In genomic region chr13:79853258-79853657, GRCh38 we compare ENCODE assay signal across 23 cellular contexts.
A peak's percentile ranks its signal among the peaks of the same experiment; 100 is the strongest.
DNase-seq lines count a peak whose midpoint lies in the region; ATAC-seq and TF ChIP-seq lines count a peak whose summit lies in the region.
"Had no signal": no experiment of that assay in that cellular context is flagged by ENCODE, and none has a peak within 500 bp of the region (broad histone marks: within the 10 kb centered on the region; RNA-seq: fewer than 3 reads in every experiment).

No MANE protein-coding gene starts in this region.

- no peaks in the 10 kb centered on the region for H3K9me3 ChIP-seq in H9 (ENCODE audit: control insufficient read depth, low read depth, low read length)
- H3K9me3 ChIP-seq: BE2C, BLaER1 had no signal

- H2BK12ac ChIP-seq in H9 (ENCODE audit: insufficient read length, low read depth, low read length) = no peak overlapping the region

- no peak overlapping the region for H3T11ph ChIP-seq in H9 (ENCODE audit: low read length)

- H3K4ac ChIP-seq in H9 (ENCODE audit: low read depth, low read length) = no peak overlapping the region

- no CpG with 5 or more reads among the region's 1 CpG for WGBS in H9 (ENCODE audit: extremely low coverage, insufficient read length, low lambda C conversion rate)

- H4K8ac ChIP-seq in H9 (replicated peaks; ENCODE audit: insufficient read length, low read depth, low read length) = no peak overlapping the region

- H2AFZ ChIP-seq in GM23338 (peak overlapping the region; percentile 56; the same call in 1 of the 2 replicates), H9 (ENCODE audit: low read length) (no peak overlapping the region)

- H3K27ac ChIP-seq in GM23338 (ENCODE audit: low read depth) = no peak overlapping the region
- no peak overlapping the region for H3K27ac ChIP-seq in H9 (ENCODE audit: insufficient read length, low read depth, low read length)
- H3K27ac ChIP-seq: BLaER1 had no signal

- H3K27me3 Mint-ChIP-seq in GM23338 (ENCODE audit: insufficient read depth, low read depth, poor library complexity) (no peaks in the 10 kb centered on the region), H9 (ENCODE audit: low read depth) (no peaks in the 10 kb centered on the region)
- H3K27me3 Mint-ChIP-seq: CD4-positive, alpha-beta memory T cell; CD8-positive, alpha-beta memory T cell had no signal

- H4K5ac ChIP-seq in H9 (ENCODE audit: insufficient read length, low read depth, low read length) = no peak overlapping the region

- H3K36me3 ChIP-seq in GM23338 (ENCODE audit: insufficient read depth) = no peaks in the 10 kb centered on the region
- H3K36me3 ChIP-seq: BE2C, BLaER1 had no signal

- DNase-seq in GM23338 (ENCODE audit: low spot score) (no peak), H9 (no peak), retinal pigment epithelial cell (ENCODE audit: low read depth) (peak; percentile 56), superior temporal gyrus (ENCODE audit: extremely low spot score) (no peak)
- DNase-seq in stimulated activated CD4-positive, alpha-beta T cell treated with anti-CD3 and anti-CD28 coated beads, Interleukin-15, amount 100 ng/mL, for 24 hours = no peak
- DNase-seq: 8988T; ACHN; BE2C; C1 segment of cervical spinal cord; CD4-positive, alpha-beta memory T cell; CD4-positive, CD25-positive, alpha-beta regulatory T cell; CD8-positive, alpha-beta memory T cell; COR-L47; DMS 273 treated with DMSO at 0.1 percent for 48 hours; DMS153; DMS53; DMS79; DND-41; EL; GDM1 had no signal

- no peak overlapping the region for H2BK20ac ChIP-seq in H9 (ENCODE audit: low read depth, low read length, poor library complexity, severe bottlenecking)

- H3K9me3 Mint-ChIP-seq in GM23338 (no peaks in the 10 kb centered on the region), H9 (peaks cover 0 to 3% of the 10 kb centered on the region in 2 experiments; a peak in 2 of 5 replicates)

- no peaks in the 10 kb centered on the region for H3K79me1 ChIP-seq in H9 (ENCODE audit: insufficient read depth, low read depth, low read length, poor library complexity, severe bottlenecking)

- H3K79me2 ChIP-seq in GM23338 (replicated peaks; ENCODE audit: insufficient read depth) (no peaks in the 10 kb centered on the region), H9 (ENCODE audit: insufficient read depth, low read length) (no peaks in the 10 kb centered on the region)

- no peak overlapping the region for H3K14ac ChIP-seq in H9 (ENCODE audit: insufficient read depth, low read length)

- H2BK5ac ChIP-seq in H9 (ENCODE audit: insufficient read length, low read length) = no peak overlapping the region

- no peaks in the 10 kb centered on the region for H3K23me2 ChIP-seq in H9 (ENCODE audit: insufficient read length, low read depth, low read length, poor library complexity, severe bottlenecking)

- H3K4me2 ChIP-seq in GM23338 (no peak overlapping the region), H9 (ENCODE audit: insufficient read depth, insufficient read length, low read length) (no peak overlapping the region)
- H3K4me2 ChIP-seq: BLaER1 had no signal

- no peak overlapping the region for H3K4me3 Mint-ChIP-seq in GM23338
- H3K4me3 Mint-ChIP-seq in H9 = no peak overlapping the region
- H3K4me3 Mint-ChIP-seq: CD14-positive monocyte; CD4-positive, alpha-beta memory T cell; CD4-positive, CD25-positive, alpha-beta regulatory T cell; CD8-positive, alpha-beta memory T cell had no signal

- H3K18ac ChIP-seq in H9 (ENCODE audit: insufficient read length, low read depth, low read length) = no peak overlapping the region

- no peak overlapping the region for H2BK15ac ChIP-seq in H9 (ENCODE audit: low read depth, low read length)

- H3K9me2 ChIP-seq in GM23338 (ENCODE audit: insufficient read depth) = peaks cover 17% of the 10 kb centered on the region

- no peak overlapping the region for H4K91ac ChIP-seq in H9 (ENCODE audit: insufficient read length, low read depth, low read length)

- ATAC-seq in GM23338 = no peak
- ATAC-seq: GM12878 had no signal

- H3K4me3 ChIP-seq in GM23338 (no peak overlapping the region), retinal pigment epithelial cell (ENCODE audit: low read length) (no peak overlapping the region)
- H3K4me3 ChIP-seq: BLaER1, GM12878 had no signal

- no peak overlapping the region for H3K23ac ChIP-seq in H9 (ENCODE audit: insufficient read length, low read depth, low read length)

- H3K4me1 ChIP-seq in GM23338 (ENCODE audit: insufficient read depth) (no peaks in the 10 kb centered on the region), H9 (ENCODE audit: insufficient read depth, low read length) (no peaks in the 10 kb centered on the region; the same call in 1 of the 2 replicates)
- H3K4me1 ChIP-seq: BE2C, BLaER1 had no signal

- H3K9ac ChIP-seq in H9 (ENCODE audit: extremely low read depth, insufficient read length, low read length) = no peak overlapping the region
- H3K9ac ChIP-seq: BLaER1 had no signal

- H2BK120ac ChIP-seq in H9 (ENCODE audit: low read depth, low read length, poor library complexity, severe bottlenecking) = peak overlapping the region; percentile 28

- H2AK5ac ChIP-seq in H9 (ENCODE audit: insufficient read length, low read length) = no peak overlapping the region

- no peak for TF ChIP-seq CTCF in GM23338 (conservative IDR thresholded peaks at IDR 0.05; ENCODE audit: low read depth in 2 of 2)
- no peak for TF ChIP-seq CTCF in H9 (conservative IDR thresholded peaks at IDR 0.05)
- TF ChIP-seq CTCF in retinal pigment epithelial cell (conservative IDR thresholded peaks at IDR 0.05; ENCODE audit: low read depth, low read length) = no peak

- H3K56ac ChIP-seq in H9 (ENCODE audit: insufficient read length, low read depth, low read length) = no peak overlapping the region

- H3K27ac Mint-ChIP-seq in GM23338 (no peak overlapping the region), H9 (no peak overlapping the region)
- H3K27ac Mint-ChIP-seq: CD14-positive monocyte; CD4-positive, alpha-beta memory T cell; CD4-positive, CD25-positive, alpha-beta regulatory T cell; CD8-positive, alpha-beta memory T cell had no signal

- no peaks in the 10 kb centered on the region for H3K27me3 ChIP-seq in GM23338 (ENCODE audit: insufficient read depth)
- no peaks in the 10 kb centered on the region for H3K27me3 ChIP-seq in H9 (ENCODE audit: insufficient read depth, low read length)
- H3K27me3 ChIP-seq: BE2C, BLaER1 had no signal

- peaks cover 7% of the 10 kb centered on the region; the same call in 2 of the 3 replicates for H3K4me1 Mint-ChIP-seq in GM23338
- H3K4me1 Mint-ChIP-seq in H9 = peaks cover 10 to 12% of the 10 kb centered on the region in 2 experiments
- H3K4me1 Mint-ChIP-seq: CD14-positive monocyte; CD4-positive, alpha-beta memory T cell; CD4-positive, CD25-positive, alpha-beta regulatory T cell; CD8-positive, alpha-beta memory T cell had no signal

- H3F3A ChIP-seq in GM23338 (replicated peaks; ENCODE audit: low read depth) = no peaks in the 10 kb centered on the region

- no peaks in the 10 kb centered on the region for H4K20me1 ChIP-seq in GM23338 (replicated peaks; ENCODE audit: insufficient read depth)
- no peaks in the 10 kb centered on the region for H4K20me1 ChIP-seq in H9 (ENCODE audit: control insufficient read depth, insufficient read depth, insufficient read length)
- H4K20me1 ChIP-seq: BLaER1 had no signal

- H3K36me3 Mint-ChIP-seq in GM23338 (ENCODE audit: low read depth) = no peaks in the 10 kb centered on the region
- H3K36me3 Mint-ChIP-seq in H9 (ENCODE audit: insufficient read depth in 1 of 3, low read depth in 3 of 3) = no peaks in the 10 kb centered on the region; a peak in 2 of 7 replicates
- H3K36me3 Mint-ChIP-seq: CD14-positive monocyte; CD4-positive, alpha-beta memory T cell; CD8-positive, alpha-beta memory T cell had no signal
